Comparison of ENCODE assay signal across 31 cellular contexts in genomic region chrX:22073928-22074327, GRCh38. TPM values are rescaled to one million over a fixed set of nuclear protein-coding genes. Genes with fewer than 3 reads are reported as not detected.
"Had no signal": no experiment of that assay in that cellular context is flagged by ENCODE, and none has a peak within 500 bp of the region (broad histone marks: within the 10 kb centered on the region; RNA-seq: fewer than 3 reads in every experiment).

No MANE protein-coding gene starts in this region.

- H3K36me3 ChIP-seq: cardiac muscle cell, colonic mucosa, gastroesophageal sphincter, neural progenitor cell had no signal

- DNase-seq: activated B cell treated with CpG ODN at 0.5 μM for 24 hours; activated CD4-positive, alpha-beta T cell treated with anti-CD3 and anti-CD28 coated beads, Interleukin-2, amount 50 U/mL, for 1 hour; activated CD8-positive, alpha-beta T cell treated with anti-CD3 and anti-CD28 coated beads for 36 hours; activated naive CD4-positive, alpha-beta T cell; activated T-cell treated with anti-CD3 and anti-CD28 coated beads for 4 hours; activated T-cell treated with anti-CD3 and anti-CD28 coated beads, Interleukin-2, amount 50 U/mL, for 72 hours; anterior cingulate cortex; cerebellar nuclear complex; colonic mucosa; effector CD8-positive, alpha-beta T cell; erythroblast; head of caudate nucleus; hippocampal formation; immature natural killer cell; kidney; left colon; naive thymus-derived CD8-positive, alpha-beta T cell; posterior cingulate gyrus; stimulated activated CD4-positive, alpha-beta T cell treated with anti-CD3 and anti-CD28 coated beads, Interleukin-12 subunit alpha, Interleukin-12 subunit beta, amount 100 ng/mL, for 4 hours; stimulated activated CD4-positive, alpha-beta T cell treated with anti-CD3 and anti-CD28 coated beads, Interleukin-4, amount 100 ng/mL, for 24 hours; stimulated activated naive CD8-positive, alpha-beta T cell treated with anti-CD3 and anti-CD28 coated beads, Interleukin-15, amount 100 ng/mL, for 72 hours; substantia nigra; T-helper 17 cell had no signal

- H3K4me1 Mint-ChIP-seq: immature natural killer cell; naive thymus-derived CD8-positive, alpha-beta T cell; stimulated activated effector memory CD8-positive, alpha-beta T cell treated with anti-CD3 and anti-CD28 coated beads, Interleukin-12 subunit alpha, Interleukin-12 subunit beta, amount 100 ng/mL, for 72 hours; stimulated activated naive CD8-positive, alpha-beta T cell treated with anti-CD3 and anti-CD28 coated beads, Interleukin-15, amount 100 ng/mL, for 72 hours; T-helper 17 cell had no signal

- H3K9ac ChIP-seq: neural progenitor cell had no signal

- H3K4me3 Mint-ChIP-seq: activated B cell treated with CpG ODN at 0.5 μM for 24 hours; activated CD8-positive, alpha-beta T cell treated with anti-CD3 and anti-CD28 coated beads for 36 hours; activated naive CD8-positive, alpha-beta T cell; activated T-cell treated with anti-CD3 and anti-CD28 coated beads, Interleukin-2, amount 50 U/mL, for 72 hours; immature natural killer cell; naive thymus-derived CD8-positive, alpha-beta T cell; neural progenitor cell; stimulated activated effector memory CD8-positive, alpha-beta T cell treated with anti-CD3 and anti-CD28 coated beads, Interleukin-12 subunit alpha, Interleukin-12 subunit beta, amount 100 ng/mL, for 72 hours; stimulated activated naive CD8-positive, alpha-beta T cell treated with anti-CD3 and anti-CD28 coated beads, Interleukin-15, amount 100 ng/mL, for 72 hours; T-helper 17 cell had no signal

- H3K9me3 Mint-ChIP-seq: activated B cell treated with CpG ODN at 0.5 μM for 24 hours; activated CD8-positive, alpha-beta T cell treated with anti-CD3 and anti-CD28 coated beads for 36 hours; activated T-cell treated with anti-CD3 and anti-CD28 coated beads, Interleukin-2, amount 50 U/mL, for 72 hours; immature natural killer cell; naive thymus-derived CD8-positive, alpha-beta T cell; neural progenitor cell; stimulated activated effector memory CD8-positive, alpha-beta T cell treated with anti-CD3 and anti-CD28 coated beads, Interleukin-12 subunit alpha, Interleukin-12 subunit beta, amount 100 ng/mL, for 72 hours; stimulated activated naive CD8-positive, alpha-beta T cell treated with anti-CD3 and anti-CD28 coated beads, Interleukin-15, amount 100 ng/mL, for 72 hours had no signal

- FAIRE-seq: endometrium had no signal

- H3K4me2 ChIP-seq: neural progenitor cell had no signal

- ATAC-seq: activated CD8-positive, alpha-beta T cell treated with anti-CD3 and anti-CD28 coated beads for 36 hours; activated T-cell treated with anti-CD3 and anti-CD28 coated beads, Interleukin-2, amount 50 U/mL, for 72 hours; gastroesophageal sphincter; left colon; naive thymus-derived CD8-positive, alpha-beta T cell; sciatic nerve; stimulated activated effector memory CD8-positive, alpha-beta T cell treated with anti-CD3 and anti-CD28 coated beads, Interleukin-12 subunit alpha, Interleukin-12 subunit beta, amount 100 ng/mL, for 72 hours; stimulated activated naive CD8-positive, alpha-beta T cell treated with anti-CD3 and anti-CD28 coated beads, Interleukin-15, amount 100 ng/mL, for 72 hours; T-helper 17 cell had no signal

- H2AFZ ChIP-seq: neural progenitor cell had no signal

- H3K27ac Mint-ChIP-seq: activated B cell treated with CpG ODN at 0.5 μM for 24 hours; activated CD8-positive, alpha-beta T cell treated with anti-CD3 and anti-CD28 coated beads for 36 hours; activated naive CD8-positive, alpha-beta T cell; activated T-cell treated with anti-CD3 and anti-CD28 coated beads, Interleukin-2, amount 50 U/mL, for 72 hours; immature natural killer cell; naive thymus-derived CD8-positive, alpha-beta T cell; neural progenitor cell; stimulated activated effector memory CD8-positive, alpha-beta T cell treated with anti-CD3 and anti-CD28 coated beads, Interleukin-12 subunit alpha, Interleukin-12 subunit beta, amount 100 ng/mL, for 72 hours; stimulated activated naive CD8-positive, alpha-beta T cell treated with anti-CD3 and anti-CD28 coated beads, Interleukin-15, amount 100 ng/mL, for 72 hours; T-helper 17 cell had no signal

- H3K9me3 ChIP-seq: colonic mucosa, gastroesophageal sphincter had no signal

- H3K27me3 ChIP-seq: cardiac muscle cell, colonic mucosa, gastroesophageal sphincter, neural progenitor cell had no signal

- H3K36me3 Mint-ChIP-seq: activated naive CD8-positive, alpha-beta T cell; immature natural killer cell; naive thymus-derived CD8-positive, alpha-beta T cell; neural progenitor cell; stimulated activated effector memory CD8-positive, alpha-beta T cell treated with anti-CD3 and anti-CD28 coated beads, Interleukin-12 subunit alpha, Interleukin-12 subunit beta, amount 100 ng/mL, for 72 hours had no signal

- H3K27ac ChIP-seq: cardiac muscle cell, colonic mucosa, gastroesophageal sphincter, neural progenitor cell, skin epidermis had no signal

- H3K27me3 Mint-ChIP-seq: activated B cell treated with CpG ODN at 0.5 μM for 24 hours; activated CD8-positive, alpha-beta T cell treated with anti-CD3 and anti-CD28 coated beads for 36 hours; activated naive CD8-positive, alpha-beta T cell; naive thymus-derived CD8-positive, alpha-beta T cell; stimulated activated naive CD8-positive, alpha-beta T cell treated with anti-CD3 and anti-CD28 coated beads, Interleukin-15, amount 100 ng/mL, for 72 hours; T-helper 17 cell had no signal

- H3K4me1 ChIP-seq: colonic mucosa, gastroesophageal sphincter, neural progenitor cell had no signal

- H3K4me3 ChIP-seq: cardiac muscle cell, colonic mucosa, gastroesophageal sphincter, neural progenitor cell, skin epidermis had no signal

RNA-seq across cellular contexts. Expression of gene PHEX, which starts 41.8 kb away (rescaled TPM):
- polyA plus RNA-seq: immature natural killer cell; naive thymus-derived CD8-positive, alpha-beta T cell had no signal
